In genomic region chr5:108726446-108727091, GRCh38 we compare ENCODE assay signal across 9 cellular contexts. TPM values are rescaled to one million over a fixed set of nuclear protein-coding genes. Genes with fewer than 3 reads are reported as not detected.
DNase-seq lines count a peak whose midpoint lies in the region; ATAC-seq and TF ChIP-seq lines count a peak whose summit lies in the region.
"Had no signal": no experiment of that assay in that cellular context is flagged by ENCODE, and none has a peak within 500 bp of the region (broad histone marks: within the 10 kb centered on the region; RNA-seq: fewer than 3 reads in every experiment).

No MANE protein-coding gene starts in this region.

- no peaks in the 10 kb centered on the region for H3K27me3 ChIP-seq in DND-41 (ENCODE audit: insufficient read depth, low read length, poor library complexity)
- no peaks in the 10 kb centered on the region for H3K27me3 ChIP-seq in OCI-LY1 (ENCODE audit: insufficient read depth, low read length)
- no peaks in the 10 kb centered on the region for H3K27me3 ChIP-seq in endocrine pancreas (ENCODE audit: control insufficient read depth, insufficient read depth, low read length)

- H3K9me3 ChIP-seq in DND-41 (ENCODE audit: insufficient read depth, low read length, severe bottlenecking) = no peaks in the 10 kb centered on the region
- no peaks in the 10 kb centered on the region for H3K9me3 ChIP-seq in OCI-LY1 (ENCODE audit: low read length)
- H3K9me3 ChIP-seq in endocrine pancreas (ENCODE audit: control insufficient read depth, low read length) = no peaks in the 10 kb centered on the region

- POLR2A ChIA-PET in activated CD8-positive, alpha-beta T cell treated with anti-CD3 and anti-CD28 coated beads, Interleukin-2, amount 10 ng/mL, durations not matched to agents 7 days and 5 days (lab: Charles Lee) = no interaction called here

- H3K9me2 ChIP-seq in OCI-LY1 (ENCODE audit: low read depth, low read length) = no peaks in the 10 kb centered on the region

- H2AFZ ChIP-seq in DND-41 (ENCODE audit: low read depth, low read length) = peak overlapping the region; percentile 81; the same call in 1 of the 2 replicates
- H2AFZ ChIP-seq in OCI-LY1 (ENCODE audit: low read length) = no peak overlapping the region

- no peak overlapping the region for H3K4me3 Mint-ChIP-seq in activated CD8-positive, alpha-beta T cell treated with anti-CD3 and anti-CD28 coated beads, Interleukin-2, amount 10 ng/mL, durations not matched to agents 7 days and 5 days

- H4K20me1 ChIP-seq in DND-41 (ENCODE audit: insufficient read depth, low read length) (no peaks in the 10 kb centered on the region), OCI-LY1 (ENCODE audit: insufficient read depth, low read length) (no peaks in the 10 kb centered on the region)

- CTCF ChIA-PET in activated CD8-positive, alpha-beta T cell treated with anti-CD3 and anti-CD28 coated beads, Interleukin-2, amount 10 ng/mL, durations not matched to agents 7 days and 5 days (lab: Charles Lee) = no interaction called here

- H3K9ac ChIP-seq in DND-41 (ENCODE audit: low read depth, low read length) (no peak overlapping the region), OCI-LY1 (ENCODE audit: low read length) (no peak overlapping the region), endocrine pancreas (ENCODE audit: control insufficient read depth, insufficient read depth, low read length) (no peak overlapping the region)

- H3K9me3 Mint-ChIP-seq in activated CD8-positive, alpha-beta T cell treated with anti-CD3 and anti-CD28 coated beads, Interleukin-2, amount 10 ng/mL, durations not matched to agents 7 days and 5 days (ENCODE audit: insufficient read depth) = no peaks in the 10 kb centered on the region

- no peaks in the 10 kb centered on the region for H3K36me3 Mint-ChIP-seq in activated CD8-positive, alpha-beta T cell treated with anti-CD3 and anti-CD28 coated beads, Interleukin-2, amount 10 ng/mL, durations not matched to agents 7 days and 5 days (ENCODE audit: low read depth)

- H3K27ac ChIP-seq in DND-41 (ENCODE audit: low read length) = no peak overlapping the region
- H3K27ac ChIP-seq in OCI-LY1 (ENCODE audit: low read depth, low read length, poor library complexity, severe bottlenecking) = peak overlapping the region; percentile 63

- H3K4me2 ChIP-seq in DND-41 (ENCODE audit: insufficient read depth, low read length) (no peak overlapping the region), OCI-LY1 (ENCODE audit: low read length) (peak overlapping the region; percentile 82)

- peaks cover 17% of the 10 kb centered on the region for H3K4me1 Mint-ChIP-seq in activated CD8-positive, alpha-beta T cell treated with anti-CD3 and anti-CD28 coated beads, Interleukin-2, amount 10 ng/mL, durations not matched to agents 7 days and 5 days (ENCODE audit: low read depth)

- peaks cover 29% of the 10 kb centered on the region for H3K4me1 ChIP-seq in DND-41 (ENCODE audit: insufficient read depth, low read length)
- peaks cover 45% of the 10 kb centered on the region for H3K4me1 ChIP-seq in OCI-LY1 (ENCODE audit: insufficient read depth, low read length, severe bottlenecking)
- peaks cover 9% of the 10 kb centered on the region for H3K4me1 ChIP-seq in endocrine pancreas (ENCODE audit: control insufficient read depth, insufficient read depth, low read length)

- no peaks in the 10 kb centered on the region for H3F3A ChIP-seq in OCI-LY1 (ENCODE audit: insufficient read depth, low read length)

- H3K27ac Mint-ChIP-seq in activated CD8-positive, alpha-beta T cell treated with anti-CD3 and anti-CD28 coated beads, Interleukin-2, amount 10 ng/mL, durations not matched to agents 7 days and 5 days = no peak overlapping the region

- no peak overlapping the region for H3K4me3 ChIP-seq in DND-41 (ENCODE audit: low read depth in 1 of 2, low read length in 2 of 2)
- H3K4me3 ChIP-seq in OCI-LY1 (ENCODE audit: low read depth, low read length, poor library complexity, severe bottlenecking) = peak overlapping the region; percentile 71
- peak overlapping the region; percentile 74 for H3K4me3 ChIP-seq in endocrine pancreas (ENCODE audit: control insufficient read depth, insufficient read depth, low read length)

- ATAC-seq in DND-41 (ENCODE audit: insufficient read depth, low read depth) = no peak
- ATAC-seq in activated CD8-positive, alpha-beta T cell treated with anti-CD3 and anti-CD28 coated beads, Interleukin-2, amount 10 ng/mL, durations not matched to agents 7 days and 5 days = no peak

- H3K36me3 ChIP-seq in DND-41 (ENCODE audit: insufficient read depth, low read length) (no peaks in the 10 kb centered on the region), OCI-LY1 (ENCODE audit: insufficient read depth, low read length) (no peaks in the 10 kb centered on the region), endocrine pancreas (ENCODE audit: control insufficient read depth, insufficient read depth, low read length) (no peaks in the 10 kb centered on the region)

- DNase-seq in DND-41 (no peak), pons (ENCODE audit: low spot score) (peak; percentile 20), GM20000 (ENCODE audit: low spot score) (no peak), AML-193 (lab: John Stamatoyannopoulos, UW) (no peak)
- no peak for DNase-seq in activated CD8-positive, alpha-beta T cell treated with anti-CD3 and anti-CD28 coated beads, Interleukin-2, amount 10 ng/mL, durations not matched to agents 7 days and 5 days
- DNase-seq in NK-92 treated with Interleukin-12 subunit alpha and Interleukin-12 subunit beta, amount 100 ng/mL, for 24 hours (lab: John Stamatoyannopoulos, UW) = no peak
- DNase-seq: kidney had no signal

- H3K27me3 Mint-ChIP-seq in activated CD8-positive, alpha-beta T cell treated with anti-CD3 and anti-CD28 coated beads, Interleukin-2, amount 10 ng/mL, durations not matched to agents 7 days and 5 days (ENCODE audit: low read depth) = peaks cover 51% of the 10 kb centered on the region

- TF ChIP-seq CTCF in DND-41 (IDR thresholded peaks at IDR 0.05; ENCODE audit: borderline replicate concordance, extremely low read depth, low read length, poor library complexity, severe bottlenecking) (no peak), OCI-LY1 (IDR thresholded peaks at IDR 0.05; ENCODE audit: low read length) (no peak), GM20000 (IDR thresholded peaks at IDR 0.05; ENCODE audit: extremely low read depth, missing control alignments) (no peak)

- H3K79me2 ChIP-seq in DND-41 (ENCODE audit: insufficient read depth, low read length) (no peaks in the 10 kb centered on the region), OCI-LY1 (ENCODE audit: insufficient read depth, low read length) (no peaks in the 10 kb centered on the region)

RNA-seq across cellular contexts. Expression of gene FER, which starts 21.1 kb away (rescaled TPM):
- total RNA-seq in activated CD8-positive, alpha-beta T cell treated with anti-CD3 and anti-CD28 coated beads, Interleukin-2, amount 10 ng/mL, durations not matched to agents 7 days and 5 days = 1 to 10 TPM; 5.9 to 8.0 TPM

Comparison
In these comparisons a context has a peak if more than half of its experiments do, and no peak if none do; other contexts are left out.
1. H3K4me3 ChIP-seq: peak in OCI-LY1 (single experiment) and endocrine pancreas (single experiment); none in DND-41 (0 of 2).